Comparison of ENCODE assay signal across 8 cellular contexts in the genomic region with DNA sequence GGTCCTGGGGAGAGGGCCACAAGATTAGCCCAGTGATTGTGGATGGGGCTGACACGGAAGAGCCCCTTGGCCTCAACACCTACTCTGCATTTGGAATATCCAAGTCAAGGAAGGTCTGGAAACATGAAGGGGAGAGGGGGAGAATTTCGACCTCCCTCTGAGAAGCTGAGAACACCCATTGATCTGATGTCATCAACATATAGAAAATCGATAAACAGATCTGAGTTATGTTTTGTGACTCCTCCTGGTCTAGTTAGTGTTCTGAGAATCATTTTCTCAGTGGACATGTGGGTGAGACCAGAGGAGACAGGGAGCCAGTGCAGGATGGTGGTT.
A peak's percentile ranks its signal among the peaks of the same experiment; 100 is the strongest.
DNase-seq lines count a peak whose midpoint lies in the region; ATAC-seq and TF ChIP-seq lines count a peak whose summit lies in the region.

No MANE protein-coding gene starts in this region.

- H2BK12ac ChIP-seq in mesenchymal stem cell (ENCODE audit: low read length in 2 of 2), result no peak overlapping the region

- no peaks in the 10 kb centered on the region for H3K4me1 ChIP-seq in DOHH2 (ENCODE audit: control insufficient read depth, low read length)
- peaks cover 4% of the 10 kb centered on the region for H3K4me1 ChIP-seq in mesenchymal stem cell (ENCODE audit: control insufficient read depth, insufficient read depth, low read depth, low read length)
- H3K4me1 ChIP-seq in testis, result no peaks in the 10 kb centered on the region

- H3K14ac ChIP-seq in mesenchymal stem cell (ENCODE audit: low read length in 2 of 2), result no peak overlapping the region

- no peak overlapping the region for H2AFZ ChIP-seq in mesenchymal stem cell (ENCODE audit: low read depth, low read length)

- H3K36me3 ChIP-seq in DOHH2 (ENCODE audit: control insufficient read depth, low read length), result no peaks in the 10 kb centered on the region
- no peaks in the 10 kb centered on the region for H3K36me3 ChIP-seq in mesenchymal stem cell (ENCODE audit: control insufficient read depth in 1 of 2, insufficient read depth in 2 of 2, low read depth in 1 of 2, low read length in 2 of 2)
- H3K36me3 ChIP-seq in testis (ENCODE audit: low read depth, missing control alignments), result no peaks in the 10 kb centered on the region

- DNase-seq in RWPE1 (ENCODE audit: low spot score), result no peak
- no peak for DNase-seq in mesenchymal stem cell
- no peak for DNase-seq in testis
- DNase-seq in GM19240 (ENCODE audit: insufficient read length, low spot score), result no peak
- no peak for DNase-seq in ACHN
- DNase-seq in NOMO-1 treated with DMSO at 0.1 percent for 48 hours (lab: John Stamatoyannopoulos, UW; ENCODE audit: unreplicated experiment), result no peak

- H3K18ac ChIP-seq in mesenchymal stem cell (ENCODE audit: low read depth in 1 of 2, low read length in 2 of 2), result no peak overlapping the region

- in situ Hi-C loops in ACHN (cut with HindIII; ENCODE audit: low pct_ligation_motif_present, low pct_unique_long_range_greater_than_20kb, low sequenced_read_pairs), result no loop called here

- H3K27ac ChIP-seq in DOHH2 (ENCODE audit: low read depth, low read length), result no peak overlapping the region
- peak overlapping the region; percentile 60; the same call in 1 of the 2 replicates for H3K27ac ChIP-seq in RWPE1
- H3K27ac ChIP-seq in mesenchymal stem cell (ENCODE audit: low read length, poor library complexity, severe bottlenecking), result no peak overlapping the region
- H3K27ac ChIP-seq in testis, result peak overlapping the region; percentile 6 to 73

- no peaks in the 10 kb centered on the region for H3K79me2 ChIP-seq in DOHH2 (ENCODE audit: control insufficient read depth, low read length)

- no peak overlapping the region for H2BK5ac ChIP-seq in mesenchymal stem cell (ENCODE audit: low read depth, low read length, poor library complexity, severe bottlenecking)

- no peak overlapping the region for H3K23ac ChIP-seq in mesenchymal stem cell (ENCODE audit: low read length in 2 of 2)

- ATAC-seq in GM18520 (IDR thresholded peaks at IDR 0.05; ENCODE audit: unreplicated experiment), result no peak

- intact Hi-C loops in testis (cut with DNase I; ENCODE audit: low total_unique reads), result loop anchor here (2.0 to 10.0 kb wide), 3 partner anchors 79 to 591 kb away; no protein-coding TSS in a partner anchor

- no peaks in the 10 kb centered on the region for H3F3A ChIP-seq in DOHH2 (ENCODE audit: control insufficient read depth, insufficient read depth)

- H3K27me3 ChIP-seq in DOHH2 (ENCODE audit: control insufficient read depth, low read length) (no peaks in the 10 kb centered on the region; the same call in 1 of the 2 replicates), mesenchymal stem cell (ENCODE audit: control insufficient read depth in 1 of 2, insufficient read depth in 1 of 2, low read length in 2 of 2) (no peaks in the 10 kb centered on the region), testis (no peaks in the 10 kb centered on the region)

- no peak overlapping the region for H3K4me3 ChIP-seq in DOHH2 (ENCODE audit: low read length)
- no peak overlapping the region for H3K4me3 ChIP-seq in mesenchymal stem cell (ENCODE audit: insufficient read depth in 1 of 2, low read depth in 1 of 2, low read length in 2 of 2)
- H3K4me3 ChIP-seq in testis, result no peak overlapping the region

- peak overlapping the region; percentile 89 for H3K9ac ChIP-seq in mesenchymal stem cell (ENCODE audit: low read length)

- POLR2A ChIA-PET in RWPE1 (lab: Yijun Ruan, JAX; ENCODE audit: low non-redundant PET), result no interaction called here

- H2AK5ac ChIP-seq in mesenchymal stem cell (ENCODE audit: low read length, severe bottlenecking), result no peak overlapping the region

- no peaks in the 10 kb centered on the region for H4K20me1 ChIP-seq in DOHH2 (ENCODE audit: control insufficient read depth, insufficient read depth, low read depth, low read length)

- CTCF ChIA-PET in RWPE1 (lab: Yijun Ruan, JAX), result interaction anchor here (0.6 to 1.9 kb wide), 4 partner anchors 158 to 368 kb away, joined by 3 to 17 read pairs (median 6); no protein-coding TSS in a partner anchor

- H2BK15ac ChIP-seq in mesenchymal stem cell (ENCODE audit: low read depth, poor library complexity, severe bottlenecking), result no peak overlapping the region

- no peak overlapping the region for H4K91ac ChIP-seq in mesenchymal stem cell (ENCODE audit: low read length)

- H3K9me2 ChIP-seq in DOHH2 (replicated peaks; ENCODE audit: control insufficient read depth, low read length), result no peaks in the 10 kb centered on the region

- no peaks in the 10 kb centered on the region for H3K79me1 ChIP-seq in mesenchymal stem cell (replicated peaks; ENCODE audit: low read length, poor library complexity, severe bottlenecking)

- H3K4me2 ChIP-seq in DOHH2 (ENCODE audit: low read length) (no peak overlapping the region), mesenchymal stem cell (ENCODE audit: low read length, poor library complexity, severe bottlenecking) (no peak overlapping the region)

- H3K9me3 ChIP-seq in DOHH2 (ENCODE audit: control insufficient read depth, insufficient read depth, low read length), result no peaks in the 10 kb centered on the region
- H3K9me3 ChIP-seq in mesenchymal stem cell (ENCODE audit: control insufficient read depth, low read length), result no peaks in the 10 kb centered on the region
- H3K9me3 ChIP-seq in testis, result no peaks in the 10 kb centered on the region

- WGBS in mesenchymal stem cell, result 27% methylated on average over 1 of the region's 3 CpGs
- WGBS in testis, 2 donors, result 39 to 50% methylated on average over 3 of the region's 3 CpGs

- no peak for TF ChIP-seq POLR2A in testis (IDR thresholded peaks at IDR 0.05)

- H3K4ac ChIP-seq in mesenchymal stem cell (ENCODE audit: low read depth in 1 of 2, low read length in 2 of 2), result peak overlapping the region in 1 of 2 experiments; percentile 35

- no peak overlapping the region for H2BK120ac ChIP-seq in mesenchymal stem cell (ENCODE audit: low read depth, low read length)

- TF ChIP-seq CTCF in DOHH2 (IDR thresholded peaks at IDR 0.05; ENCODE audit: low read depth, low read length, poor library complexity, severe bottlenecking) (peak; percentile 36), RWPE1 (conservative IDR thresholded peaks at IDR 0.05; ENCODE audit: low read depth) (peak; percentile 75), testis (IDR thresholded peaks at IDR 0.05) (no peak)

- peak overlapping the region; percentile 30 for H4K8ac ChIP-seq in mesenchymal stem cell (ENCODE audit: low read length)

Comparison
In these comparisons a context has a peak if more than half of its experiments do, and no peak if none do; other contexts are left out.
1. H3K27ac ChIP-seq: peak in RWPE1 (single experiment) and testis (2 of 2); none in DOHH2 (single experiment) and mesenchymal stem cell (single experiment).
2. CTCF ChIP-seq: peak in DOHH2 (single experiment) and RWPE1 (single experiment); none in testis (0 of 3).